Comparison of ENCODE assay signal across 8 cellular contexts in genomic region chr17:63840591-63841349, GRCh38. TPM values are rescaled to one million over a fixed set of nuclear protein-coding genes. Genes with fewer than 3 reads are reported as not detected.
DNase-seq lines count a peak whose midpoint lies in the region; ATAC-seq and TF ChIP-seq lines count a peak whose summit lies in the region.

No MANE protein-coding gene starts in this region.

- ATAC-seq in GM21786 (IDR thresholded peaks at IDR 0.05; ENCODE audit: unreplicated experiment), result no peak
- ATAC-seq in HG03439 (IDR thresholded peaks at IDR 0.05; ENCODE audit: unreplicated experiment), result no peak
- no peak for ATAC-seq in GM19463 (IDR thresholded peaks at IDR 0.05; ENCODE audit: unreplicated experiment)
- ATAC-seq in foreskin keratinocyte, result no peak

- CTCF ChIA-PET in CD8-positive, alpha-beta memory T cell (lab: Charles Lee), result interaction anchor here (0.7 to 6.8 kb wide), 3 partner anchors 8 to 12 kb away, joined by 3 to 48 read pairs (median 5); partner anchors contain the start of genes FTSJ3 and PSMC5

- H3K18ac ChIP-seq in neuronal stem cell (ENCODE audit: low read length), result no peak overlapping the region

- H2BK12ac ChIP-seq in neuronal stem cell (ENCODE audit: low read length), result no peak overlapping the region

- TF ChIP-seq CTCF in Peyer's patch (IDR thresholded peaks at IDR 0.05), result no peak
- no peak for TF ChIP-seq CTCF in foreskin keratinocyte (conservative IDR thresholded peaks at IDR 0.05)

- peaks cover 6% of the 10 kb centered on the region for H3K79me1 ChIP-seq in neuronal stem cell (ENCODE audit: low read depth, low read length)

- H3K36me3 ChIP-seq in CD8-positive, alpha-beta memory T cell (ENCODE audit: insufficient read depth, low read length), result peaks cover 9% of the 10 kb centered on the region
- H3K36me3 ChIP-seq in Peyer's patch, result peaks cover 0 to 20% (median 0%) of the 10 kb centered on the region in 3 donors
- peaks cover 4 to 25% of the 10 kb centered on the region in 2 donors for H3K36me3 ChIP-seq in neuronal stem cell (replicated peaks in 1 of 2; ENCODE audit: control insufficient read depth in 2 of 2, insufficient read depth in 2 of 2, low read length in 2 of 2)

- H3K23ac ChIP-seq in neuronal stem cell (ENCODE audit: low read depth, low read length, poor library complexity), result no peak overlapping the region

- H3K27ac Mint-ChIP-seq in CD8-positive, alpha-beta memory T cell, result peak overlapping the region; percentile 62 to 97 (median 90)

- peaks cover 44% of the 10 kb centered on the region for H3K4me1 ChIP-seq in CD8-positive, alpha-beta memory T cell (ENCODE audit: insufficient read depth, low read length)
- H3K4me1 ChIP-seq in Peyer's patch (peaks cover 0 to 45% (median 28%) of the 10 kb centered on the region in 4 donors), neuronal stem cell (ENCODE audit: control insufficient read depth in 2 of 2, insufficient read depth in 1 of 2, low read depth in 1 of 2, low read length in 2 of 2) (peaks cover 11 to 13% of the 10 kb centered on the region in 2 donors), foreskin keratinocyte (peaks cover 9% of the 10 kb centered on the region)

- H2AFZ ChIP-seq in neuronal stem cell (ENCODE audit: low read length), result no peak overlapping the region

- TF ChIP-seq POLR2A in Peyer's patch (IDR thresholded peaks at IDR 0.05), result no peak

- H3K4me2 ChIP-seq in neuronal stem cell (ENCODE audit: insufficient read depth, low read length, poor library complexity, severe bottlenecking), result peak overlapping the region; percentile 72

- POLR2A ChIA-PET in CD8-positive, alpha-beta memory T cell (lab: Charles Lee), result interaction anchor here (1.4 to 6.9 kb wide), 2 partner anchors 11 to 99 kb away, joined by 4 to 73 read pairs; partner anchors contain the start of genes FTSJ3, PSMC5 and STRADA

- no peak overlapping the region for H3K4ac ChIP-seq in neuronal stem cell (ENCODE audit: low read length)

- no peak overlapping the region for H4K8ac ChIP-seq in neuronal stem cell (ENCODE audit: low read depth, low read length)

- no peak overlapping the region for H2BK15ac ChIP-seq in neuronal stem cell (ENCODE audit: low read length)

- peaks cover 36 to 51% (median 47%) of the 10 kb centered on the region in 3 donors for H3K4me1 Mint-ChIP-seq in CD8-positive, alpha-beta memory T cell

- H3K27me3 Mint-ChIP-seq in CD8-positive, alpha-beta memory T cell, result no peaks in the 10 kb centered on the region

- H3K14ac ChIP-seq in neuronal stem cell (ENCODE audit: low read length), result no peak overlapping the region

- H2BK5ac ChIP-seq in neuronal stem cell (ENCODE audit: low read length), result no peak overlapping the region

- peak overlapping the region; percentile 91 to 97 (median 94) for H3K4me3 Mint-ChIP-seq in CD8-positive, alpha-beta memory T cell

- peak overlapping the region; percentile 69 for H3K4me3 ChIP-seq in CD8-positive, alpha-beta memory T cell (ENCODE audit: low read length)
- H3K4me3 ChIP-seq in Peyer's patch (peak overlapping the region; percentile 85 to 94 (median 88)), neuronal stem cell (ENCODE audit: low read length in 2 of 2) (peak overlapping the region in 1 of 2 donors; percentile 61)

- H3K9me3 Mint-ChIP-seq in CD8-positive, alpha-beta memory T cell, result no peaks in the 10 kb centered on the region

- H3K36me3 Mint-ChIP-seq in CD8-positive, alpha-beta memory T cell, result peaks cover 0 to 28% (median 0%) of the 10 kb centered on the region in 3 donors

- H3K9ac ChIP-seq in neuronal stem cell (ENCODE audit: low read depth, low read length, poor library complexity), result peak overlapping the region; percentile 46

- no peaks in the 10 kb centered on the region for H3K9me3 ChIP-seq in CD8-positive, alpha-beta memory T cell (ENCODE audit: low read length)
- H3K9me3 ChIP-seq in Peyer's patch, result no peaks in the 10 kb centered on the region
- no peaks in the 10 kb centered on the region for H3K9me3 ChIP-seq in neuronal stem cell (replicated peaks in 1 of 2; ENCODE audit: control insufficient read depth in 2 of 2, insufficient read depth in 1 of 2, low read depth in 1 of 2, low read length in 2 of 2)

- peak overlapping the region; percentile 88 for H3K27ac ChIP-seq in CD8-positive, alpha-beta memory T cell (ENCODE audit: low read depth, low read length)
- H3K27ac ChIP-seq in Peyer's patch (peak overlapping the region; percentile 92 to 97 (median 92)), epithelial cell of prostate (peak overlapping the region; percentile 85), neuronal stem cell (replicated peaks; ENCODE audit: low read length) (no peak overlapping the region), foreskin keratinocyte (no peak overlapping the region)

- H4K91ac ChIP-seq in neuronal stem cell (ENCODE audit: low read depth, low read length, poor library complexity), result no peak overlapping the region

- H2BK120ac ChIP-seq in neuronal stem cell (ENCODE audit: low read depth, low read length), result no peak overlapping the region

- no peak for DNase-seq in CD8-positive, alpha-beta memory T cell
- no peak for DNase-seq in Peyer's patch
- no peak for DNase-seq in epithelial cell of prostate (ENCODE audit: low read depth, low spot score)
- no peak for DNase-seq in neuronal stem cell (ENCODE audit: low spot score)
- no peak for DNase-seq in foreskin keratinocyte

- H2AK5ac ChIP-seq in neuronal stem cell (ENCODE audit: low read depth, low read length), result no peak overlapping the region

- no peaks in the 10 kb centered on the region for H3K27me3 ChIP-seq in CD8-positive, alpha-beta memory T cell (ENCODE audit: insufficient read depth, low read length, poor library complexity, severe bottlenecking)
- H3K27me3 ChIP-seq in Peyer's patch (no peaks in the 10 kb centered on the region), neuronal stem cell (ENCODE audit: control insufficient read depth in 3 of 3, insufficient read depth in 3 of 3, low read depth in 1 of 3, low read length in 3 of 3) (no peaks in the 10 kb centered on the region), foreskin keratinocyte (no peaks in the 10 kb centered on the region)

- no CpG with 5 or more reads among the region's 4 CpGs for WGBS in neuronal stem cell (ENCODE audit: extremely low coverage in 2 of 2, insufficient read length in 2 of 2, insufficient replicate concordance in 1 of 2), 2 donors

RNA-seq across cellular contexts. Expression of gene SMARCD2, which starts 1.7 kb away (rescaled TPM):
- 100 to 1,000 TPM in 1 of 2 experiments, 10 to 100 TPM in 1; 96.8 to 107 TPM for total RNA-seq in CD8-positive, alpha-beta memory T cell
- polyA plus RNA-seq in CD8-positive, alpha-beta memory T cell, result 121 TPM
- 100 to 1,000 TPM; 124 to 193 (median 151) TPM for total RNA-seq in Peyer's patch
- polyA plus RNA-seq in neuronal stem cell (2013, experiment 1 of 2), result 29.1 TPM
- polyA plus RNA-seq in neuronal stem cell (2013, experiment 2 of 2), result 28.5 TPM
- total RNA-seq in foreskin keratinocyte, result 94.0 and 99.9 TPM in 2 replicates
- polyA plus RNA-seq in foreskin keratinocyte, result 72.4 and 82.2 TPM in 2 replicates

RNA-seq across cellular contexts. Expression of gene FTSJ3, which starts 13.3 kb away (rescaled TPM):
- 100 to 1,000 TPM in 1 of 2 experiments, 10 to 100 TPM in 1; 98.1 to 102 TPM for total RNA-seq in CD8-positive, alpha-beta memory T cell
- polyA plus RNA-seq in CD8-positive, alpha-beta memory T cell, result 34.8 TPM
- 100 to 1,000 TPM in 1 of 4 donors, 10 to 100 TPM in 3; 19.6 to 133 (median 51.6) TPM for total RNA-seq in Peyer's patch
- polyA plus RNA-seq in neuronal stem cell (2013, experiment 1 of 2), result 23.3 TPM
- polyA plus RNA-seq in neuronal stem cell (2013, experiment 2 of 2), result 22.2 TPM
- 37.6 and 49.9 TPM in 2 replicates for total RNA-seq in foreskin keratinocyte
- 22.6 and 30.5 TPM in 2 replicates for polyA plus RNA-seq in foreskin keratinocyte

RNA-seq across cellular contexts. Expression of gene PSMC5, which starts 13.5 kb away (rescaled TPM):
- total RNA-seq in CD8-positive, alpha-beta memory T cell, result 100 to 1,000 TPM; 208 to 212 TPM
- polyA plus RNA-seq in CD8-positive, alpha-beta memory T cell, result 201 TPM
- total RNA-seq in Peyer's patch (100 to 1,000 TPM in 1 of 4 donors, 10 to 100 TPM in 3; 61.1 to 126 (median 67.3) TPM), foreskin keratinocyte (97.4 and 120 TPM in 2 replicates)
- 77.2 TPM for polyA plus RNA-seq in neuronal stem cell (2013, experiment 1 of 2)
- polyA plus RNA-seq in neuronal stem cell (2013, experiment 2 of 2), result 75.2 TPM
- polyA plus RNA-seq in foreskin keratinocyte, result 168 and 192 TPM in 2 replicates

RNA-seq across cellular contexts. Expression of gene CSH2, which starts 32.7 kb away (rescaled TPM):
- total RNA-seq in CD8-positive, alpha-beta memory T cell, result not detected
- polyA plus RNA-seq in CD8-positive, alpha-beta memory T cell, result not detected
- total RNA-seq in Peyer's patch (not detected), foreskin keratinocyte (not detected in 2 replicates)
- polyA plus RNA-seq in neuronal stem cell (2013, experiment 1 of 2), result not detected
- polyA plus RNA-seq in neuronal stem cell (2013, experiment 2 of 2), result not detected
- not detected in 2 replicates for polyA plus RNA-seq in foreskin keratinocyte

RNA-seq across cellular contexts. Expression of gene GH2, which starts 41.0 kb away (rescaled TPM):
- total RNA-seq in CD8-positive, alpha-beta memory T cell, result not detected
- not detected for polyA plus RNA-seq in CD8-positive, alpha-beta memory T cell
- not detected for total RNA-seq in Peyer's patch
- not detected for polyA plus RNA-seq in neuronal stem cell (2013, experiment 1 of 2)
- polyA plus RNA-seq in neuronal stem cell (2013, experiment 2 of 2), result 0.07 TPM
- not detected in 2 replicates for total RNA-seq in foreskin keratinocyte
- polyA plus RNA-seq in foreskin keratinocyte, result not detected in 2 replicates

Comparison
In these comparisons a context has a peak if more than half of its experiments do, and no peak if none do; other contexts are left out.
1. H3K27ac ChIP-seq: peak in CD8-positive, alpha-beta memory T cell (single experiment), Peyer's patch (4 of 4) and epithelial cell of prostate (single experiment); none in neuronal stem cell (single experiment) and foreskin keratinocyte (single experiment).